14 cellular contexts compared by ENCODE assay signal in genomic region chr16:56428087-56428486, GRCh38.
"Had no signal": no experiment of that assay in that cellular context is flagged by ENCODE, and none has a peak within 500 bp of the region (broad histone marks: within the 10 kb centered on the region; RNA-seq: fewer than 3 reads in every experiment).

No MANE protein-coding gene starts in this region.

- H3K27me3 ChIP-seq: body of pancreas, colonic mucosa, gastroesophageal sphincter, pancreas, tibial artery had no signal

- H3K4me3 ChIP-seq: body of pancreas, colonic mucosa, gastroesophageal sphincter, pancreas, tibial artery had no signal

- H3K4me3 Mint-ChIP-seq: activated CD4-positive, alpha-beta T cell treated with anti-CD3 and anti-CD28 coated beads, Interleukin-2, amount 10 ng/mL, durations not matched to agents 7 days and 5 days; activated naive CD4-positive, alpha-beta T cell treated with anti-CD3 and anti-CD28 coated beads, Interleukin-2, amount 50 U/mL, for 24 hours; WTC11 had no signal

- H3K9me3 Mint-ChIP-seq: activated CD4-positive, alpha-beta T cell treated with anti-CD3 and anti-CD28 coated beads, Interleukin-2, amount 10 ng/mL, durations not matched to agents 7 days and 5 days; activated naive CD4-positive, alpha-beta T cell treated with anti-CD3 and anti-CD28 coated beads, Interleukin-2, amount 50 U/mL, for 24 hours; naive thymus-derived CD4-positive, alpha-beta T cell; WTC11 had no signal

- H3K27ac Mint-ChIP-seq: WTC11 had no signal

- H3K27me3 Mint-ChIP-seq: activated CD4-positive, alpha-beta T cell treated with anti-CD3 and anti-CD28 coated beads, Interleukin-2, amount 10 ng/mL, durations not matched to agents 7 days and 5 days; activated naive CD4-positive, alpha-beta T cell treated with anti-CD3 and anti-CD28 coated beads, Interleukin-2, amount 50 U/mL, for 24 hours; naive thymus-derived CD4-positive, alpha-beta T cell had no signal

- DNase-seq: activated CD4-positive, alpha-beta T cell treated with anti-CD3 and anti-CD28 coated beads, Interleukin-2, amount 10 ng/mL, durations not matched to agents 7 days and 5 days; amniotic stem cell; body of pancreas; caudate nucleus; colonic mucosa; naive thymus-derived CD4-positive, alpha-beta T cell; pancreas; stimulated activated CD4-positive, alpha-beta T cell treated with anti-CD3 and anti-CD28 coated beads, Interleukin-2, amount 100 ng/mL, for 48 hours; stimulated activated naive CD4-positive, alpha-beta T cell; tibial artery had no signal

- H3K9me3 ChIP-seq: body of pancreas, colonic mucosa, gastroesophageal sphincter, pancreas, tibial artery had no signal

- H3K36me3 ChIP-seq: colonic mucosa had no signal

- H3K27ac ChIP-seq: body of pancreas, colonic mucosa, pancreas, tibial artery had no signal

- ATAC-seq: body of pancreas; gastroesophageal sphincter; left lobe of liver; naive thymus-derived CD4-positive, alpha-beta T cell; pancreas; WTC11 had no signal
